In genomic region chr1:207430602-207431001, GRCh38 we compare ENCODE assay signal across 22 cellular contexts. TPM values are rescaled to one million over a fixed set of nuclear protein-coding genes. Genes with fewer than 3 reads are reported as not detected.
A peak's percentile ranks its signal among the peaks of the same experiment; 100 is the strongest.
DNase-seq lines count a peak whose midpoint lies in the region; ATAC-seq and TF ChIP-seq lines count a peak whose summit lies in the region.
"Had no signal": no experiment of that assay in that cellular context is flagged by ENCODE, and none has a peak within 500 bp of the region (broad histone marks: within the 10 kb centered on the region; RNA-seq: fewer than 3 reads in every experiment).

No MANE protein-coding gene starts in this region.

- H3K4me3 ChIP-seq in BLaER1, result no peak overlapping the region
- H3K4me3 ChIP-seq: SJCRH30 had no signal

- CTCF ChIA-PET in activated CD8-positive, alpha-beta T cell treated with anti-CD3 and anti-CD28 coated beads, Interleukin-2, amount 10 ng/mL, durations not matched to agents 7 days and 5 days (lab: Charles Lee), result interaction anchor here (0.6 to 1.1 kb wide), 2 partner anchors 19 to 23 kb away, joined by 3 read pairs; partner anchors contain the start of gene CR2
- CTCF ChIA-PET in activated CD8-positive, alpha-beta T cell treated with anti-CD3 and anti-CD28 coated beads for 36 hours (lab: Charles Lee), result interaction anchor here (0.7 to 1.0 kb wide), 2 partner anchors 17 to 69 kb away, joined by 3 to 4 read pairs; no protein-coding TSS in a partner anchor

- peaks cover 40% of the 10 kb centered on the region for H3K4me1 ChIP-seq in BLaER1
- H3K4me1 ChIP-seq: BE2C, SJCRH30 had no signal

- intact Hi-C loops in activated CD8-positive, alpha-beta T cell treated with anti-CD3 and anti-CD28 coated beads for 36 hours (cut with micrococcal nuclease), result no loop called here

- no peak overlapping the region for H3K27ac ChIP-seq in BLaER1
- H3K27ac ChIP-seq: SJCRH30 had no signal

- no peaks in the 10 kb centered on the region for H3K9me3 Mint-ChIP-seq in IgD-negative memory B cell
- H3K9me3 Mint-ChIP-seq in activated CD8-positive, alpha-beta T cell treated with anti-CD3 and anti-CD28 coated beads, Interleukin-2, amount 10 ng/mL, durations not matched to agents 7 days and 5 days (ENCODE audit: insufficient read depth), result no peaks in the 10 kb centered on the region
- no peaks in the 10 kb centered on the region for H3K9me3 Mint-ChIP-seq in activated CD8-positive, alpha-beta T cell treated with anti-CD3 and anti-CD28 coated beads for 36 hours
- no peaks in the 10 kb centered on the region for H3K9me3 Mint-ChIP-seq in activated naive CD8-positive, alpha-beta T cell treated with anti-CD3 and anti-CD28 coated beads, Interleukin-2, amount 50 U/mL, for 24 hours

- H3K27me3 ChIP-seq in BLaER1, result no peaks in the 10 kb centered on the region

- H3K27ac Mint-ChIP-seq in IgD-negative memory B cell, result peak overlapping the region in 1 of 3 donors; percentile 83
- no peak overlapping the region for H3K27ac Mint-ChIP-seq in activated CD8-positive, alpha-beta T cell treated with anti-CD3 and anti-CD28 coated beads, Interleukin-2, amount 10 ng/mL, durations not matched to agents 7 days and 5 days
- H3K27ac Mint-ChIP-seq in activated CD8-positive, alpha-beta T cell treated with anti-CD3 and anti-CD28 coated beads for 36 hours, result no peak overlapping the region
- H3K27ac Mint-ChIP-seq in activated naive CD8-positive, alpha-beta T cell treated with anti-CD3 and anti-CD28 coated beads, Interleukin-2, amount 50 U/mL, for 24 hours, result no peak overlapping the region
- H3K27ac Mint-ChIP-seq: CD4-positive, alpha-beta memory T cell; H9 had no signal

- no peak for TF ChIP-seq CTCF in activated CD8-positive, alpha-beta T cell treated with anti-CD3 and anti-CD28 coated beads for 36 hours (IDR thresholded peaks at IDR 0.05)

- H3K4me1 Mint-ChIP-seq in IgD-negative memory B cell, result peaks cover 54 to 57% (median 56%) of the 10 kb centered on the region in 3 donors
- no peaks in the 10 kb centered on the region for H3K4me1 Mint-ChIP-seq in activated CD8-positive, alpha-beta T cell treated with anti-CD3 and anti-CD28 coated beads, Interleukin-2, amount 10 ng/mL, durations not matched to agents 7 days and 5 days (ENCODE audit: low read depth)
- peaks cover 3% of the 10 kb centered on the region for H3K4me1 Mint-ChIP-seq in activated CD8-positive, alpha-beta T cell treated with anti-CD3 and anti-CD28 coated beads for 36 hours (ENCODE audit: low read depth)
- peaks cover 25% of the 10 kb centered on the region for H3K4me1 Mint-ChIP-seq in activated naive CD8-positive, alpha-beta T cell treated with anti-CD3 and anti-CD28 coated beads, Interleukin-2, amount 50 U/mL, for 24 hours
- H3K4me1 Mint-ChIP-seq: CD4-positive, alpha-beta memory T cell; H9 had no signal

- no peaks in the 10 kb centered on the region for H3K9me3 ChIP-seq in BLaER1
- H3K9me3 ChIP-seq: BE2C, SJCRH30 had no signal

- H3K9ac ChIP-seq in BLaER1, result no peak overlapping the region

- ATAC-seq in GM18861 (IDR thresholded peaks at IDR 0.05; ENCODE audit: unreplicated experiment), result peak; percentile 27
- ATAC-seq in activated CD8-positive, alpha-beta T cell treated with anti-CD3 and anti-CD28 coated beads, Interleukin-2, amount 10 ng/mL, durations not matched to agents 7 days and 5 days, result no peak
- no peak for ATAC-seq in activated CD8-positive, alpha-beta T cell treated with anti-CD3 and anti-CD28 coated beads for 36 hours
- ATAC-seq in activated naive CD8-positive, alpha-beta T cell treated with anti-CD3 and anti-CD28 coated beads, Interleukin-2, amount 50 U/mL, for 24 hours, result no peak
- ATAC-seq: HepG2, Panc1 had no signal

- DNase-seq in kidney tubule cell (ENCODE audit: low spot score) (peak; percentile 26), activated T-cell treated with anti-CD3 and anti-CD28 coated beads for 4 hours (no peak)
- no peak for DNase-seq in activated CD8-positive, alpha-beta T cell treated with anti-CD3 and anti-CD28 coated beads, Interleukin-2, amount 10 ng/mL, durations not matched to agents 7 days and 5 days
- no peak for DNase-seq in activated CD8-positive, alpha-beta T cell treated with anti-CD3 and anti-CD28 coated beads for 36 hours
- DNase-seq in activated naive CD8-positive, alpha-beta T cell treated with anti-CD3 and anti-CD28 coated beads, Interleukin-2, amount 50 U/mL, for 24 hours, result no peak
- DNase-seq: BE2C; CD4-positive, alpha-beta memory T cell; DMS153; GF-D8; H9; KG1; MV-4-11; NCI-H187 treated with DMSO at 0.1 percent for 48 hours; NCI-H226; NCI-H524 treated with DMSO at 0.1 percent for 48 hours; SJCRH30 had no signal

- peak overlapping the region; percentile 80 for H3K4me2 ChIP-seq in BLaER1

- no peaks in the 10 kb centered on the region for H3K36me3 ChIP-seq in BLaER1
- H3K36me3 ChIP-seq: BE2C, SJCRH30 had no signal

- no peaks in the 10 kb centered on the region for H3K36me3 Mint-ChIP-seq in IgD-negative memory B cell
- no peaks in the 10 kb centered on the region for H3K36me3 Mint-ChIP-seq in activated CD8-positive, alpha-beta T cell treated with anti-CD3 and anti-CD28 coated beads, Interleukin-2, amount 10 ng/mL, durations not matched to agents 7 days and 5 days (ENCODE audit: low read depth)
- H3K36me3 Mint-ChIP-seq in activated CD8-positive, alpha-beta T cell treated with anti-CD3 and anti-CD28 coated beads for 36 hours (ENCODE audit: low read depth), result no peaks in the 10 kb centered on the region
- no peaks in the 10 kb centered on the region for H3K36me3 Mint-ChIP-seq in activated naive CD8-positive, alpha-beta T cell treated with anti-CD3 and anti-CD28 coated beads, Interleukin-2, amount 50 U/mL, for 24 hours (ENCODE audit: low read depth)
- H3K36me3 Mint-ChIP-seq: CD4-positive, alpha-beta memory T cell had no signal

- POLR2A ChIA-PET in activated CD8-positive, alpha-beta T cell treated with anti-CD3 and anti-CD28 coated beads, Interleukin-2, amount 10 ng/mL, durations not matched to agents 7 days and 5 days (lab: Charles Lee), result no interaction called here
- POLR2A ChIA-PET in activated CD8-positive, alpha-beta T cell treated with anti-CD3 and anti-CD28 coated beads for 36 hours (lab: Charles Lee), result interaction anchor here (0.7 kb wide), 1 partner anchor 403 kb away, joined by 3 read pairs; no protein-coding TSS in a partner anchor

- peaks cover 1% of the 10 kb centered on the region for H3K27me3 Mint-ChIP-seq in IgD-negative memory B cell
- H3K27me3 Mint-ChIP-seq in activated CD8-positive, alpha-beta T cell treated with anti-CD3 and anti-CD28 coated beads, Interleukin-2, amount 10 ng/mL, durations not matched to agents 7 days and 5 days (ENCODE audit: low read depth), result peaks cover 24% of the 10 kb centered on the region
- H3K27me3 Mint-ChIP-seq in activated CD8-positive, alpha-beta T cell treated with anti-CD3 and anti-CD28 coated beads for 36 hours, result peaks cover 5% of the 10 kb centered on the region
- H3K27me3 Mint-ChIP-seq in activated naive CD8-positive, alpha-beta T cell treated with anti-CD3 and anti-CD28 coated beads, Interleukin-2, amount 50 U/mL, for 24 hours, result peaks cover 13% of the 10 kb centered on the region

- peak overlapping the region; percentile 6 to 81 (median 52) for H3K4me3 Mint-ChIP-seq in IgD-negative memory B cell
- H3K4me3 Mint-ChIP-seq in activated CD8-positive, alpha-beta T cell treated with anti-CD3 and anti-CD28 coated beads, Interleukin-2, amount 10 ng/mL, durations not matched to agents 7 days and 5 days, result no peak overlapping the region
- no peak overlapping the region for H3K4me3 Mint-ChIP-seq in activated CD8-positive, alpha-beta T cell treated with anti-CD3 and anti-CD28 coated beads for 36 hours
- H3K4me3 Mint-ChIP-seq in activated naive CD8-positive, alpha-beta T cell treated with anti-CD3 and anti-CD28 coated beads, Interleukin-2, amount 50 U/mL, for 24 hours, result no peak overlapping the region
- H3K4me3 Mint-ChIP-seq: CD4-positive, alpha-beta memory T cell; H9 had no signal

- no peaks in the 10 kb centered on the region for H4K20me1 ChIP-seq in BLaER1

RNA-seq across cellular contexts. Expression of gene CR2, which starts 23.5 kb away (rescaled TPM):
- polyA plus RNA-seq in IgD-negative memory B cell, result 44.7 TPM
- not detected for total RNA-seq in activated CD8-positive, alpha-beta T cell treated with anti-CD3 and anti-CD28 coated beads, Interleukin-2, amount 10 ng/mL, durations not matched to agents 7 days and 5 days
- 1 to 10 TPM; 1.9 to 2.1 TPM for total RNA-seq in activated CD8-positive, alpha-beta T cell treated with anti-CD3 and anti-CD28 coated beads for 36 hours
- total RNA-seq: A172, HepG2 had no signal
- polyA plus RNA-seq: HepG2 had no signal

Comparison
In these comparisons a context has a peak if more than half of its experiments do, and no peak if none do; other contexts are left out.
1. H3K4me3 Mint-ChIP-seq: peak in IgD-negative memory B cell (4 of 4); none in activated CD8-positive, alpha-beta T cell treated with anti-CD3 and anti-CD28 coated beads, Interleukin-2, amount 10 ng/mL, durations not matched to agents 7 days and 5 days (single experiment), activated CD8-positive, alpha-beta T cell treated with anti-CD3 and anti-CD28 coated beads for 36 hours (single experiment) and activated naive CD8-positive, alpha-beta T cell treated with anti-CD3 and anti-CD28 coated beads, Interleukin-2, amount 50 U/mL, for 24 hours (single experiment).